Comparison of ENCODE assay signal across 2 cellular contexts in the genomic region with DNA sequence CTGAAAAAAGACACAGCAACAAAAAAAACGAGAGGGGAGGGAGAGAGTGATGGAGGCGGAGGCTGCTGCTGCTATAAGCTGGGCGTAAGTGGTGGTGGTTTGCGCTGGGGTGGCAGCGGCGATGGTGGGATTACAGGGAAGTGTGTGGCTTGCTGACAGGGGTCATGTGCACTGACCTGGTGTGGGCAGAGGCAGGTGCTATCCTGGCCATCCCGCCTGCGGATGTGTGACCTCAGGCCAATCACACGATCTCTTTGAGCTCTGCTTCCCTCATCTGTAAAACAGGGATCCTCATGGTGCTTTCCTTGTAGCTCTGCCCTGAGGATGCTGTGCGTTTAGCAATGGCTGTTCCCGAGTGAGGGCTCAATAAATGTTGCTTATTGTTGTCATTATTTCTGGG.
TF ChIP-seq lines count a peak whose summit lies in the region.

No MANE protein-coding gene starts in this region.

TF ChIP-seq in HEK293, 187 proteins besides CTCF, POLR2A, EP300 and RAD21:
- TF ChIP-seq PRDM1 (tag by site-specific recombination; IDR thresholded peaks at IDR 0.05) (0 out of 2 replicates have a peak, but pooled peaks have one; percentile 14), HOXD13 (CRISPR knock-in tag; IDR thresholded peaks at IDR 0.05; ENCODE audit: borderline replicate concordance) (0 out of 2 replicates have a peak, but pooled peaks have one; percentile 19), EGR2 (tag by site-specific recombination; IDR thresholded peaks at IDR 0.05; ENCODE audit: low read depth) (peak; percentile 52), ZBTB17 (tag by site-specific recombination; IDR thresholded peaks at IDR 0.05) (peak; percentile 89), ZNF335 (tag by site-specific recombination; conservative IDR thresholded peaks at IDR 0.05) (no peak), ZNF544 (tag by site-specific recombination; IDR thresholded peaks at IDR 0.05) (no peak)

TF ChIP-seq in K562, 482 proteins besides CTCF, POLR2A, EP300 and RAD21:
- no peak for TF ChIP-seq SRSF3 (IDR thresholded peaks at IDR 0.05; ENCODE audit: insufficient read depth, low read length)
- TF ChIP-seq, protein P1, sequence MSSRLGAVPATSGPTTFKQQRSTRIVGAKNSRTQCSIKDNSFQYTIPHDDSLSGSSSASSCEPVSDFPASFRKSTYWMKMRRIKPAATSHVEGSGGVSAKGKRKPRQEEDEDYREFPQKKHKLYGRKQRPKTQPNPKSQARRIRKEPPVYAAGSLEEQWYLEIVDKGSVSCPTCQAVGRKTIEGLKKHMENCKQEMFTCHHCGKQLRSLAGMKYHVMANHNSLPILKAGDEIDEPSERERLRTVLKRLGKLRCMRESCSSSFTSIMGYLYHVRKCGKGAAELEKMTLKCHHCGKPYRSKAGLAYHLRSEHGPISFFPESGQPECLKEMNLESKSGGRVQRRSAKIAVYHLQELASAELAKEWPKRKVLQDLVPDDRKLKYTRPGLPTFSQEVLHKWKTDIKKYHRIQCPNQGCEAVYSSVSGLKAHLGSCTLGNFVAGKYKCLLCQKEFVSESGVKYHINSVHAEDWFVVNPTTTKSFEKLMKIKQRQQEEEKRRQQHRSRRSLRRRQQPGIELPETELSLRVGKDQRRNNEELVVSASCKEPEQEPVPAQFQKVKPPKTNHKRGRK (tag; IDR thresholded peaks at IDR 0.05): no peak
- TF ChIP-seq GABPA (tag; conservative IDR thresholded peaks at IDR 0.05; ENCODE audit: low read depth): no peak
- TF ChIP-seq ZBTB33 (CRISPR knock-in tag; IDR thresholded peaks at IDR 0.05): peak; percentile 29; the same call in 1 of the 2 replicates
- no peak for TF ChIP-seq CTBP1 (IDR thresholded peaks at IDR 0.05; ENCODE audit: borderline replicate concordance)
- peak; percentile 29 for TF ChIP-seq RBFOX2 (IDR thresholded peaks at IDR 0.05; ENCODE audit: low read depth, low read length)
- TF ChIP-seq BCOR (IDR thresholded peaks at IDR 0.05): no peak
- no peak for TF ChIP-seq FOXO4 (CRISPR knock-in tag; IDR thresholded peaks at IDR 0.05)
- TF ChIP-seq NCOA4 (IDR thresholded peaks at IDR 0.05; ENCODE audit: partially characterized antibody): no peak
- no peak for TF ChIP-seq ZNF75A (CRISPR knock-in tag; IDR thresholded peaks at IDR 0.05)
- TF ChIP-seq ZFX (CRISPR knock-in tag; IDR thresholded peaks at IDR 0.05): no peak
- TF ChIP-seq TOE1 (IDR thresholded peaks at IDR 0.05; ENCODE audit: borderline replicate concordance): no peak
- TF ChIP-seq TOE1 (CRISPR knock-in tag; IDR thresholded peaks at IDR 0.05; ENCODE audit: borderline replicate concordance, low read depth): no peak
- no peak for TF ChIP-seq RBM14 (IDR thresholded peaks at IDR 0.05; ENCODE audit: borderline replicate concordance, insufficient read depth, low read depth, low read length)
- TF ChIP-seq ZNF41 (CRISPR knock-in tag; conservative IDR thresholded peaks at IDR 0.05): no peak
- no peak for TF ChIP-seq RB1 (IDR thresholded peaks at IDR 0.05; ENCODE audit: low read depth)
- TF ChIP-seq NR2C1 (IDR thresholded peaks at IDR 0.05): no peak
- TF ChIP-seq NR2C1 (tag; IDR thresholded peaks at IDR 0.05): no peak
- no peak for TF ChIP-seq ZNF239 (CRISPR knock-in tag; IDR thresholded peaks at IDR 0.05)
- TF ChIP-seq, protein P2, sequence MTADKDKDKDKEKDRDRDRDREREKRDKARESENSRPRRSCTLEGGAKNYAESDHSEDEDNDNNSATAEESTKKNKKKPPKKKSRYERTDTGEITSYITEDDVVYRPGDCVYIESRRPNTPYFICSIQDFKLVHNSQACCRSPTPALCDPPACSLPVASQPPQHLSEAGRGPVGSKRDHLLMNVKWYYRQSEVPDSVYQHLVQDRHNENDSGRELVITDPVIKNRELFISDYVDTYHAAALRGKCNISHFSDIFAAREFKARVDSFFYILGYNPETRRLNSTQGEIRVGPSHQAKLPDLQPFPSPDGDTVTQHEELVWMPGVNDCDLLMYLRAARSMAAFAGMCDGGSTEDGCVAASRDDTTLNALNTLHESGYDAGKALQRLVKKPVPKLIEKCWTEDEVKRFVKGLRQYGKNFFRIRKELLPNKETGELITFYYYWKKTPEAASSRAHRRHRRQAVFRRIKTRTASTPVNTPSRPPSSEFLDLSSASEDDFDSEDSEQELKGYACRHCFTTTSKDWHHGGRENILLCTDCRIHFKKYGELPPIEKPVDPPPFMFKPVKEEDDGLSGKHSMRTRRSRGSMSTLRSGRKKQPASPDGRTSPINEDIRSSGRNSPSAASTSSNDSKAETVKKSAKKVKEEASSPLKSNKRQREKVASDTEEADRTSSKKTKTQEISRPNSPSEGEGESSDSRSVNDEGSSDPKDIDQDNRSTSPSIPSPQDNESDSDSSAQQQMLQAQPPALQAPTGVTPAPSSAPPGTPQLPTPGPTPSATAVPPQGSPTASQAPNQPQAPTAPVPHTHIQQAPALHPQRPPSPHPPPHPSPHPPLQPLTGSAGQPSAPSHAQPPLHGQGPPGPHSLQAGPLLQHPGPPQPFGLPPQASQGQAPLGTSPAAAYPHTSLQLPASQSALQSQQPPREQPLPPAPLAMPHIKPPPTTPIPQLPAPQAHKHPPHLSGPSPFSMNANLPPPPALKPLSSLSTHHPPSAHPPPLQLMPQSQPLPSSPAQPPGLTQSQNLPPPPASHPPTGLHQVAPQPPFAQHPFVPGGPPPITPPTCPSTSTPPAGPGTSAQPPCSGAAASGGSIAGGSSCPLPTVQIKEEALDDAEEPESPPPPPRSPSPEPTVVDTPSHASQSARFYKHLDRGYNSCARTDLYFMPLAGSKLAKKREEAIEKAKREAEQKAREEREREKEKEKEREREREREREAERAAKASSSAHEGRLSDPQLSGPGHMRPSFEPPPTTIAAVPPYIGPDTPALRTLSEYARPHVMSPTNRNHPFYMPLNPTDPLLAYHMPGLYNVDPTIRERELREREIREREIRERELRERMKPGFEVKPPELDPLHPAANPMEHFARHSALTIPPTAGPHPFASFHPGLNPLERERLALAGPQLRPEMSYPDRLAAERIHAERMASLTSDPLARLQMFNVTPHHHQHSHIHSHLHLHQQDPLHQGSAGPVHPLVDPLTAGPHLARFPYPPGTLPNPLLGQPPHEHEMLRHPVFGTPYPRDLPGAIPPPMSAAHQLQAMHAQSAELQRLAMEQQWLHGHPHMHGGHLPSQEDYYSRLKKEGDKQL (CRISPR knock-in tag; IDR thresholded peaks at IDR 0.05; ENCODE audit: borderline replicate concordance): no peak
- no peak for TF ChIP-seq ELF1 (tag; IDR thresholded peaks at IDR 0.05)
- no peak for TF ChIP-seq RBBP5 (IDR thresholded peaks at IDR 0.05; ENCODE audit: borderline replicate concordance, insufficient read depth, low read length, poor library complexity, severe bottlenecking)
- no peak for TF ChIP-seq STAT5A (IDR thresholded peaks at IDR 0.05; ENCODE audit: borderline replicate concordance, low read length)
- TF ChIP-seq, protein P3, sequence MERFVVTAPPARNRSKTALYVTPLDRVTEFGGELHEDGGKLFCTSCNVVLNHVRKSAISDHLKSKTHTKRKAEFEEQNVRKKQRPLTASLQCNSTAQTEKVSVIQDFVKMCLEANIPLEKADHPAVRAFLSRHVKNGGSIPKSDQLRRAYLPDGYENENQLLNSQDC (CRISPR knock-in tag; IDR thresholded peaks at IDR 0.05): no peak
- TF ChIP-seq, protein P4, sequence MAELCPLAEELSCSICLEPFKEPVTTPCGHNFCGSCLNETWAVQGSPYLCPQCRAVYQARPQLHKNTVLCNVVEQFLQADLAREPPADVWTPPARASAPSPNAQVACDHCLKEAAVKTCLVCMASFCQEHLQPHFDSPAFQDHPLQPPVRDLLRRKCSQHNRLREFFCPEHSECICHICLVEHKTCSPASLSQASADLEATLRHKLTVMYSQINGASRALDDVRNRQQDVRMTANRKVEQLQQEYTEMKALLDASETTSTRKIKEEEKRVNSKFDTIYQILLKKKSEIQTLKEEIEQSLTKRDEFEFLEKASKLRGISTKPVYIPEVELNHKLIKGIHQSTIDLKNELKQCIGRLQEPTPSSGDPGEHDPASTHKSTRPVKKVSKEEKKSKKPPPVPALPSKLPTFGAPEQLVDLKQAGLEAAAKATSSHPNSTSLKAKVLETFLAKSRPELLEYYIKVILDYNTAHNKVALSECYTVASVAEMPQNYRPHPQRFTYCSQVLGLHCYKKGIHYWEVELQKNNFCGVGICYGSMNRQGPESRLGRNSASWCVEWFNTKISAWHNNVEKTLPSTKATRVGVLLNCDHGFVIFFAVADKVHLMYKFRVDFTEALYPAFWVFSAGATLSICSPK (IDR thresholded peaks at IDR 0.05; ENCODE audit: borderline replicate concordance): no peak
- TF ChIP-seq DNMT1 (IDR thresholded peaks at IDR 0.05): no peak
- TF ChIP-seq HBP1 (CRISPR knock-in tag; IDR thresholded peaks at IDR 0.05): no peak
- TF ChIP-seq HSF4 (CRISPR knock-in tag; IDR thresholded peaks at IDR 0.05; ENCODE audit: borderline replicate concordance): no peak
- TF ChIP-seq POLR2G (IDR thresholded peaks at IDR 0.05; ENCODE audit: low read depth, low read length): peak; percentile 46; the same call in 1 of the 2 replicates
